8 cellular contexts compared by ENCODE assay signal in genomic region chr19:13165091-13165997, GRCh38. TPM values are rescaled to one million over a fixed set of nuclear protein-coding genes. Genes with fewer than 3 reads are reported as not detected.
DNase-seq lines count a peak whose midpoint lies in the region; ATAC-seq, FAIRE-seq and TF ChIP-seq lines count a peak whose summit lies in the region.

No MANE protein-coding gene starts in this region.

- H3K9ac ChIP-seq in K562 (ENCODE audit: insufficient read depth in 1 of 2, low read depth in 2 of 2, low read length in 2 of 2) = peak overlapping the region; percentile 82 to 88

- H3K36me3 Mint-ChIP-seq in activated naive CD4-positive, alpha-beta T cell treated with anti-CD3 and anti-CD28 coated beads for 36 hours (ENCODE audit: low read depth) = no peaks in the 10 kb centered on the region
- no peaks in the 10 kb centered on the region for H3K36me3 Mint-ChIP-seq in memory B cell

- TF ChIP-seq CTCF in K562 (IDR thresholded peaks at IDR 0.05 in 2 of 3, conservative IDR thresholded peaks at IDR 0.05 in 1 of 3; ENCODE audit: insufficient read depth in 2 of 3, low read depth in 1 of 3, low read length in 3 of 3) (no peak), upper lobe of right lung (IDR thresholded peaks at IDR 0.05) (no peak)

- no peaks in the 10 kb centered on the region for H3K27me3 Mint-ChIP-seq in activated naive CD4-positive, alpha-beta T cell treated with anti-CD3 and anti-CD28 coated beads for 36 hours (ENCODE audit: low read depth)
- no peaks in the 10 kb centered on the region for H3K27me3 Mint-ChIP-seq in memory B cell

- H3K9me3 Mint-ChIP-seq in activated naive CD4-positive, alpha-beta T cell treated with anti-CD3 and anti-CD28 coated beads for 36 hours = no peaks in the 10 kb centered on the region
- H3K9me3 Mint-ChIP-seq in memory B cell = no peaks in the 10 kb centered on the region

- H4K20me1 ChIP-seq in K562 (replicated peaks; ENCODE audit: control insufficient read depth, insufficient read depth, low read length) = no peaks in the 10 kb centered on the region

- 73% methylated on average over 18 of the region's 20 CpGs for WGBS in K562 (ENCODE audit: insufficient coverage, low coverage, missing lambda C conversion rate)

- no peak for TF ChIP-seq EP300 in K562 (IDR thresholded peaks at IDR 0.05; ENCODE audit: low read length)

- H3K9me3 ChIP-seq in K562 (replicated peaks; ENCODE audit: control insufficient read depth, insufficient read depth, low read depth, low read length) = no peaks in the 10 kb centered on the region
- H3K9me3 ChIP-seq in upper lobe of right lung = no peaks in the 10 kb centered on the region

- no peak overlapping the region for H3K4me3 Mint-ChIP-seq in activated naive CD4-positive, alpha-beta T cell treated with anti-CD3 and anti-CD28 coated beads for 36 hours
- H3K4me3 Mint-ChIP-seq in memory B cell = peak overlapping the region; percentile 21

- peaks cover 7% of the 10 kb centered on the region; the same call in 2 of the 3 replicates for H3K79me2 ChIP-seq in K562 (ENCODE audit: control insufficient read depth, insufficient read depth, low read length)

- H3K27me3 ChIP-seq in K562 (ENCODE audit: control insufficient read depth in 2 of 2, insufficient read depth in 2 of 2, low read length in 2 of 2) = no peaks in the 10 kb centered on the region
- no peaks in the 10 kb centered on the region for H3K27me3 ChIP-seq in upper lobe of right lung

- POLR2A ChIA-PET in K562 (lab: Yijun Ruan, JAX) = interaction anchor here (0.6 to 4.9 kb wide), 11 partner anchors 10 to 1008 kb away, joined by 3 to 45 read pairs (median 3); partner anchors contain the start of genes IER2 and STX10

- no peaks in the 10 kb centered on the region for H3K9me1 ChIP-seq in K562 (ENCODE audit: control insufficient read depth, insufficient read depth, low read length)

- H3K27ac ChIP-seq in K562 (ENCODE audit: extremely low read depth, low read depth, low read length) = peak overlapping the region; percentile 98
- peak overlapping the region; percentile 96 for H3K27ac ChIP-seq in upper lobe of right lung

- H3K36me3 ChIP-seq in K562 (ENCODE audit: control insufficient read depth, insufficient read depth, low read length) = no peaks in the 10 kb centered on the region; the same call in 2 of the 3 replicates
- no peaks in the 10 kb centered on the region for H3K36me3 ChIP-seq in upper lobe of right lung

- peak overlapping the region; percentile 81 for H2AFZ ChIP-seq in K562 (ENCODE audit: low read depth, low read length)

- intact Hi-C loops in activated naive CD4-positive, alpha-beta T cell treated with anti-CD3 and anti-CD28 coated beads for 36 hours (cut with micrococcal nuclease) = loop anchor here (5.0 kb wide), 2 partner anchors 567 to 672 kb away; no protein-coding TSS in a partner anchor
- intact Hi-C loops in K562 (cut with micrococcal nuclease) (no loop called here), upper lobe of right lung (cut with DNase I) (no loop called here)

- ATAC-seq in K562 (no peak), memory B cell (ENCODE audit: low read depth) (no peak), upper lobe of right lung (no peak), HG03457 (IDR thresholded peaks at IDR 0.05; ENCODE audit: unreplicated experiment) (no peak)

- peak overlapping the region; percentile 96; the same call in 1 of the 2 replicates for H3K4me2 ChIP-seq in K562 (ENCODE audit: insufficient read depth, low read length)

- in situ Hi-C loops in K562 (cut with MboI) = no loop called here

- FAIRE-seq in K562 (lab: Jason Lieb, UNC) = no peak
- no peak for FAIRE-seq in GM12892 (lab: Jason Lieb, UNC)

- no peak for DNase-seq in activated naive CD4-positive, alpha-beta T cell treated with anti-CD3 and anti-CD28 coated beads for 36 hours
- no peak for DNase-seq in activated naive CD4-positive, alpha-beta T cell treated with anti-CD3 and anti-CD28 coated beads, Interleukin-2, amount 50 U/mL, for 16 hours
- DNase-seq in K562 (ENCODE audit: extremely low read depth in 1 of 4, low spot score in 3 of 4) = peak in 1 of 4 experiments; percentile 28
- DNase-seq in memory B cell (ENCODE audit: low spot score in 2 of 2) = no peak
- DNase-seq in upper lobe of right lung = no peak
- DNase-seq in KG1 (lab: John Stamatoyannopoulos, UW) = no peak
- no peak for DNase-seq in GM12892 (ENCODE audit: insufficient read length)

- TF ChIP-seq POLR2A in K562 (conservative IDR thresholded peaks at IDR 0.05) (no peak), GM12892 (IDR thresholded peaks at IDR 0.05; ENCODE audit: low read depth, low read length) (no peak)

- H3K4me3 ChIP-seq in K562 (no peak overlapping the region), upper lobe of right lung (no peak overlapping the region)

- peak overlapping the region; percentile 97 for H3K27ac Mint-ChIP-seq in activated naive CD4-positive, alpha-beta T cell treated with anti-CD3 and anti-CD28 coated beads for 36 hours
- H3K27ac Mint-ChIP-seq in memory B cell = peak overlapping the region; percentile 92

- peaks cover 72% of the 10 kb centered on the region for H3K4me1 Mint-ChIP-seq in activated naive CD4-positive, alpha-beta T cell treated with anti-CD3 and anti-CD28 coated beads for 36 hours (ENCODE audit: low read depth)
- peaks cover 51% of the 10 kb centered on the region for H3K4me1 Mint-ChIP-seq in memory B cell

- H3K4me1 ChIP-seq in K562 (replicated peaks in 1 of 2; ENCODE audit: control insufficient read depth in 2 of 2, insufficient read depth in 2 of 2, low read length in 2 of 2) (peaks cover 35 to 70% of the 10 kb centered on the region in 2 experiments), upper lobe of right lung (peaks cover 68% of the 10 kb centered on the region)

- BruUV-seq in K562 (replicated peaks; lab: Mats Ljungman, UMichigan) = no TSS peak

- CTCF ChIA-PET in activated naive CD4-positive, alpha-beta T cell treated with anti-CD3 and anti-CD28 coated beads for 36 hours (lab: Charles Lee) = interaction anchor here (1.0 to 3.3 kb wide), 3 partner anchors 10 to 30 kb away, joined by 3 to 14 read pairs (median 3); no protein-coding TSS in a partner anchor
- CTCF ChIA-PET in K562 (lab: Yijun Ruan, JAX; ENCODE audit: low intra/inter-chr PET ratio) = no interaction called here

- TF ChIP-seq RAD21 in K562 (CRISPR knock-in tag; conservative IDR thresholded peaks at IDR 0.05 in 1 of 2, IDR thresholded peaks at IDR 0.05 in 1 of 2) = no peak

RNA-seq across cellular contexts. Expression of gene IER2, which starts 15.1 kb away (rescaled TPM):
- 100 to 1,000 TPM; 120 to 123 TPM for total RNA-seq in activated naive CD4-positive, alpha-beta T cell treated with anti-CD3 and anti-CD28 coated beads for 36 hours
- total RNA-seq in K562 (2011; cell fraction: chromatin; rRNA removed; ENCODE audit: low replicate concordance) = 67.1 and 140 TPM in 2 replicates
- 139 and 159 TPM in 2 replicates for total RNA-seq in K562 (2011; cell fraction: nucleolus; rRNA removed)
- 90.2 and 96.9 TPM in 2 replicates for total RNA-seq in K562 (2011; cell fraction: nucleoplasm; rRNA removed)
- total RNA-seq in K562 (2014; rRNA removed) (84.5 and 134 TPM in 2 replicates), K562 (2014; rRNA removed; fragmentation: Illumina TruSeq; extraction: Trizol) (23.6 and 24.4 TPM in 2 replicates), K562 (2015; rRNA removed; fragmentation: Illumina TruSeq; extraction: Trizol) (14.8 and 17.4 TPM in 2 replicates), K562 (2021) (205 and 214 TPM in 2 replicates), upper lobe of right lung (104 TPM)
- polyA plus RNA-seq in K562 (2011; rRNA removed) (23.7 and 32.9 TPM in 2 replicates), K562 (2014; fragmentation: Illumina TruSeq; extraction: Trizol) (35.5 and 67.9 TPM in 2 replicates), K562 (2014; fragmentation: Nextera tagmentation; extraction: Ambion mirVana) (1 to 10 TPM; 4.5 to 5.1 TPM), K562 (2014; rRNA removed) (127 and 140 TPM in 2 replicates)
- 37.6 and 91.2 TPM in 2 replicates for polyA plus RNA-seq in K562 (2011; cell fraction: cytosol; rRNA removed)
- 112 and 193 TPM in 2 replicates for polyA plus RNA-seq in K562 (2011; cell fraction: nucleus; rRNA removed)
- polyA plus RNA-seq in K562 (2012) = 158 and 169 TPM in 2 replicates
- 8.8 and 9.1 TPM in 2 replicates for polyA minus RNA-seq in K562 (2011; rRNA and poly(A)+ RNA removed)
- polyA minus RNA-seq in K562 (2011; cell fraction: cytosol; rRNA and poly(A)+ RNA removed) = 38.4 and 48.8 TPM in 2 replicates
- 39.2 and 41.5 TPM in 2 replicates for polyA minus RNA-seq in K562 (2011; cell fraction: nucleus; rRNA and poly(A)+ RNA removed)
- polyA plus RNA-seq in GM12892 (2012; ENCODE audit: missing spikeins) = 33.5 TPM

RNA-seq across cellular contexts. Expression of gene STX10, which starts 15.2 kb away (rescaled TPM):
- total RNA-seq in activated naive CD4-positive, alpha-beta T cell treated with anti-CD3 and anti-CD28 coated beads for 36 hours = 10 to 100 TPM; 48.3 to 48.9 TPM
- total RNA-seq in K562 (2011; cell fraction: chromatin; rRNA removed; ENCODE audit: low replicate concordance) = 25.6 and 67.7 TPM in 2 replicates
- total RNA-seq in K562 (2011; cell fraction: nucleolus; rRNA removed) = 56.9 and 60.3 TPM in 2 replicates
- 42.4 and 42.7 TPM in 2 replicates for total RNA-seq in K562 (2011; cell fraction: nucleoplasm; rRNA removed)
- total RNA-seq in K562 (2014; rRNA removed) (57.8 and 59.2 TPM in 2 replicates), K562 (2014; rRNA removed; fragmentation: Illumina TruSeq; extraction: Trizol) (12.6 and 19.0 TPM in 2 replicates), K562 (2015; rRNA removed; fragmentation: Illumina TruSeq; extraction: Trizol) (31.0 and 33.9 TPM in 2 replicates), K562 (2021) (39.6 and 41.6 TPM in 2 replicates), upper lobe of right lung (65.4 TPM)
- polyA plus RNA-seq in K562 (2011; rRNA removed) (46.6 and 77.4 TPM in 2 replicates), K562 (2014; fragmentation: Illumina TruSeq; extraction: Trizol) (30.3 and 35.2 TPM in 2 replicates), K562 (2014; fragmentation: Nextera tagmentation; extraction: Ambion mirVana) (1 to 10 TPM in 1 of 2 experiments, under 1 TPM in 1; 0.51 to 1.7 TPM), K562 (2014; rRNA removed) (66.3 and 78.0 TPM in 2 replicates)
- polyA plus RNA-seq in K562 (2011; cell fraction: cytosol; rRNA removed) = 62.2 and 72.6 TPM in 2 replicates
- 159 and 172 TPM in 2 replicates for polyA plus RNA-seq in K562 (2011; cell fraction: nucleus; rRNA removed)
- polyA plus RNA-seq in K562 (2012) = 46.6 and 75.7 TPM in 2 replicates
- 12.8 and 14.0 TPM in 2 replicates for polyA minus RNA-seq in K562 (2011; rRNA and poly(A)+ RNA removed)
- 14.0 and 15.9 TPM in 2 replicates for polyA minus RNA-seq in K562 (2011; cell fraction: cytosol; rRNA and poly(A)+ RNA removed)
- 10.5 and 19.3 TPM in 2 replicates for polyA minus RNA-seq in K562 (2011; cell fraction: nucleus; rRNA and poly(A)+ RNA removed)
- 31.0 TPM for polyA plus RNA-seq in GM12892 (2012; ENCODE audit: missing spikeins)

RNA-seq across cellular contexts. Expression of gene NACC1, which starts 47.3 kb away (rescaled TPM):
- 10 to 100 TPM; 41.3 to 45.0 TPM for total RNA-seq in activated naive CD4-positive, alpha-beta T cell treated with anti-CD3 and anti-CD28 coated beads for 36 hours
- total RNA-seq in K562 (2011; cell fraction: chromatin; rRNA removed; ENCODE audit: low replicate concordance) = 31.6 and 133 TPM in 2 replicates
- 77.5 and 89.6 TPM in 2 replicates for total RNA-seq in K562 (2011; cell fraction: nucleolus; rRNA removed)
- total RNA-seq in K562 (2011; cell fraction: nucleoplasm; rRNA removed) = 35.3 and 45.1 TPM in 2 replicates
- total RNA-seq in K562 (2014; rRNA removed) = 62.4 and 85.7 TPM in 2 replicates
- total RNA-seq in K562 (2014; rRNA removed; fragmentation: Illumina TruSeq; extraction: Trizol) = 9.1 and 9.5 TPM in 2 replicates
- total RNA-seq in K562 (2015; rRNA removed; fragmentation: Illumina TruSeq; extraction: Trizol) = 40.2 and 46.8 TPM in 2 replicates
- total RNA-seq in K562 (2021) = 93.0 and 96.6 TPM in 2 replicates
- polyA plus RNA-seq in K562 (2011; rRNA removed) = 25.8 and 49.0 TPM in 2 replicates
- 59.4 and 222 TPM in 2 replicates for polyA plus RNA-seq in K562 (2011; cell fraction: cytosol; rRNA removed)
- 52.2 and 123 TPM in 2 replicates for polyA plus RNA-seq in K562 (2011; cell fraction: nucleus; rRNA removed)
- polyA plus RNA-seq in K562 (2012) = 35.2 and 37.0 TPM in 2 replicates
- polyA plus RNA-seq in K562 (2014; fragmentation: Illumina TruSeq; extraction: Trizol) = 23.2 and 90.7 TPM in 2 replicates
- under 1 TPM; 0.04 to 0.17 TPM for polyA plus RNA-seq in K562 (2014; fragmentation: Nextera tagmentation; extraction: Ambion mirVana)
- 46.1 and 68.1 TPM in 2 replicates for polyA plus RNA-seq in K562 (2014; rRNA removed)
- polyA minus RNA-seq in K562 (2011; rRNA and poly(A)+ RNA removed) = 17.9 and 39.8 TPM in 2 replicates
- 67.5 and 79.0 TPM in 2 replicates for polyA minus RNA-seq in K562 (2011; cell fraction: cytosol; rRNA and poly(A)+ RNA removed)
- 16.6 and 18.0 TPM in 2 replicates for polyA minus RNA-seq in K562 (2011; cell fraction: nucleus; rRNA and poly(A)+ RNA removed)
- 39.8 TPM for total RNA-seq in upper lobe of right lung
- polyA plus RNA-seq in GM12892 (2012; ENCODE audit: missing spikeins) = 8.5 TPM

RNA-seq across cellular contexts. Expression of gene TRMT1, which starts 48.8 kb away (rescaled TPM):
- total RNA-seq in activated naive CD4-positive, alpha-beta T cell treated with anti-CD3 and anti-CD28 coated beads for 36 hours = 10 to 100 TPM; 55.8 to 59.6 TPM
- total RNA-seq in K562 (2011; cell fraction: chromatin; rRNA removed; ENCODE audit: low replicate concordance) = 73.3 and 179 TPM in 2 replicates
- total RNA-seq in K562 (2011; cell fraction: nucleolus; rRNA removed) = 168 and 175 TPM in 2 replicates
- 79.0 and 80.0 TPM in 2 replicates for total RNA-seq in K562 (2011; cell fraction: nucleoplasm; rRNA removed)
- total RNA-seq in K562 (2014; rRNA removed) (89.1 and 113 TPM in 2 replicates), K562 (2014; rRNA removed; fragmentation: Illumina TruSeq; extraction: Trizol) (25.8 and 42.9 TPM in 2 replicates), K562 (2015; rRNA removed; fragmentation: Illumina TruSeq; extraction: Trizol) (54.3 and 60.2 TPM in 2 replicates), K562 (2021) (118 TPM in 2 replicates), upper lobe of right lung (33.7 TPM)
- polyA plus RNA-seq in K562 (2011; rRNA removed) (44.1 and 53.3 TPM in 2 replicates), K562 (2014; fragmentation: Illumina TruSeq; extraction: Trizol) (84.8 and 96.2 TPM in 2 replicates), K562 (2014; fragmentation: Nextera tagmentation; extraction: Ambion mirVana) (10 to 100 TPM in 1 of 2 experiments, 1 to 10 TPM in 1; 5.8 to 10.9 TPM), K562 (2014; rRNA removed) (155 and 158 TPM in 2 replicates)
- polyA plus RNA-seq in K562 (2011; cell fraction: cytosol; rRNA removed) = 39.2 and 80.0 TPM in 2 replicates
- 282 and 531 TPM in 2 replicates for polyA plus RNA-seq in K562 (2011; cell fraction: nucleus; rRNA removed)
- 59.6 and 77.8 TPM in 2 replicates for polyA plus RNA-seq in K562 (2012)
- 23.7 and 27.9 TPM in 2 replicates for polyA minus RNA-seq in K562 (2011; rRNA and poly(A)+ RNA removed)
- 49.3 and 51.7 TPM in 2 replicates for polyA minus RNA-seq in K562 (2011; cell fraction: cytosol; rRNA and poly(A)+ RNA removed)
- polyA minus RNA-seq in K562 (2011; cell fraction: nucleus; rRNA and poly(A)+ RNA removed) = 50.5 and 77.3 TPM in 2 replicates
- polyA plus RNA-seq in GM12892 (2012; ENCODE audit: missing spikeins) = 39.1 TPM
